9 cellular contexts compared by ENCODE assay signal in the genomic region with DNA sequence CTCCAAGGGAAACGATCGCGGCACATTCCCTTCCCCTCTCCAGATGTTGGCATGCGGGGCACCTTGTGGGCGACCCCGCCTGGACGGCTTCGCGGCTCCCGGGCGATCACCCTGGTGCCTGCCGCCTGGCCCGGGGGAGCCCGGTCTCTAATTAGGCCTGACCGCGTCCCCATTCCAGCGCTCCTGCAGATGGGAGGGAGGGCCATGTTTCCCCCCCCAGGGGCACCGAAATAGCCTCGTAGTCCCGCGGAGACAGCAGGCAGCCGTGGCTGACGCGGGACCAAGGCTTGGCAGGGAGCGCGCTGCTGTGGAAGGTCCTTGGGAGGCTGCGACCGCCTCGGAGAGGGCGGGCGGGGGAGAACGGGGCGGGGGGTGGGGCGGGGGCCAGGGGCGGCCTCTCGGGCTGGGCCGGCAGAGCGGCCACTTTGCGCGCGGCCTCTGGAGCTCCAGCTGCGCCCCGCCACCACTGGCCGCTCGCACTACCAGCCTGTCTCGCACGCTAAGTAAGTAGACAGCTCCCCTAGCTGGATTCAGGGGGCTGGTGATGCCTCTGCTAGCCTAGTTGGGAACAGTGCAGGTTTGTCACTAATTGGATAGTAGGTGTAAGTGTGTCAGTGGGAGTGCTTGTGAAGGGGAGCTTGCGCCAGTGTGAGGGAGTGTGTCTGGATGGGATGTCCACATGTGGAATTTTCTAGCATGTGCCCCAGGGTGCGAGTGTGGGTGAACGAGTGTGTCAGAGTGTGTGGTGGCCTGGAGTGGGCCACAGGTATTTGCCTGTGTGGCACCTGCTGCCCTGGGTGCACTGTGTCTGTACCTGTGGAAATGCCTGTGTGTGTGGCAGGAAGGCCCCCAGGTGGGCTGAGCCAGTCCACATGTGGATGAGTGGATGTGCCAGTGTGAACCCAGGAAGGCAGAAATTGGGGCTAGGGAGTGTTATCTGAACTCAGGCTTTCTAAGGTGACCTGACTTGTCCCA. TPM values are rescaled to one million over a fixed set of nuclear protein-coding genes. Genes with fewer than 3 reads are reported as not detected.
DNase-seq lines count a peak whose midpoint lies in the region; ATAC-seq and TF ChIP-seq lines count a peak whose summit lies in the region.
"Had no signal": no experiment of that assay in that cellular context is flagged by ENCODE, and none has a peak within 500 bp of the region (broad histone marks: within the 10 kb centered on the region; RNA-seq: fewer than 3 reads in every experiment).

TSS of gene INSC (plus strand) at position 423 of the 975 bp plus-strand sequence. CDS start 34,252 bp downstream, outside the sequence.

- H3K4me1 ChIP-seq in suprapubic skin, result peaks cover 8% of the 10 kb centered on the region

- TF ChIP-seq CTCF in brain (conservative IDR thresholded peaks at IDR 0.05) (no peak), suprapubic skin (IDR thresholded peaks at IDR 0.05) (no peak), lower leg skin (IDR thresholded peaks at IDR 0.05) (no peak)

- H3K9me3 ChIP-seq in suprapubic skin, result no peaks in the 10 kb centered on the region

- WGBS in suprapubic skin, result 9% methylated on average over 21 of the region's 50 CpGs
- whole genome bisulfite sequencing in lower leg skin, 2 donors, result 8 to 15% methylated on average over 17 to 41 of the region's 50 CpGs

- TF ChIP-seq POLR2A in suprapubic skin (IDR thresholded peaks at IDR 0.05) (no peak), lower leg skin (IDR thresholded peaks at IDR 0.05) (no peak)

- DNase-seq in NCI-H1417 (lab: John Stamatoyannopoulos, UW) (peak in 2 of 3 experiments; percentile 40 to 53), NCI-H1417 treated with DMSO at 0.1 percent for 48 hours (lab: John Stamatoyannopoulos, UW) (no peak), iPS-NIHi7 (ENCODE audit: extremely low spot score) (peak; percentile 58), suprapubic skin (ENCODE audit: low spot score in 2 of 2) (no peak), lower leg skin (ENCODE audit: low spot score in 2 of 2) (no peak), DMS114 treated with DMSO at 0.1 percent for 48 hours (lab: John Stamatoyannopoulos, UW; ENCODE audit: unreplicated experiment) (no peak)

- peaks cover 33% of the 10 kb centered on the region for H3K27me3 Mint-ChIP-seq in brain

- no peak for ATAC-seq in GM21381 (IDR thresholded peaks at IDR 0.05; ENCODE audit: unreplicated experiment)

- H3K27ac ChIP-seq in suprapubic skin, result no peak within 1 kb of the TSS

- peak within 1 kb of the TSS in 2 of 5 experiments; percentile 13 to 20 for H3K27ac Mint-ChIP-seq in brain

- H3K27me3 ChIP-seq in suprapubic skin, result peaks cover 24% of the 10 kb centered on the region

- peak within 1 kb of the TSS; percentile 33 for H3K4me3 ChIP-seq in suprapubic skin
- no peak within 1 kb of the TSS for H3K4me3 ChIP-seq in lower leg skin (ENCODE audit: low read depth, poor library complexity, severe bottlenecking)

- H3K36me3 Mint-ChIP-seq in brain, result no peaks in the 10 kb centered on the region

- intact Hi-C loops in lower leg skin (cut with DNase I; ENCODE audit: low total_unique reads), result no loop called here

- H3K4me1 Mint-ChIP-seq in brain, result peaks cover 17% of the 10 kb centered on the region

- no peak for TF ChIP-seq EP300 in suprapubic skin (IDR thresholded peaks at IDR 0.05)

- peak within 1 kb of the TSS; percentile 10 to 75 (median 59) for H3K4me3 Mint-ChIP-seq in brain

- peaks cover 0 to 4% (median 0%) of the 10 kb centered on the region in 5 experiments for H3K9me3 Mint-ChIP-seq in brain

- H3K36me3 ChIP-seq in suprapubic skin, result no peaks in the 10 kb centered on the region

RNA-seq across cellular contexts. Expression of gene INSC, which starts in this region (rescaled TPM):
- not detected for polyA plus RNA-seq in brain (ENCODE audit: insufficient read depth, low read depth, low replicate concordance)
- total RNA-seq in suprapubic skin (under 1 TPM in 3 of 4 donors, not detected in 1; 0.16 to 0.34 (median 0.32) TPM), lower leg skin (under 1 TPM in 2 of 4 donors, not detected in 2; 0.23 to 0.27 TPM)
- total RNA-seq: H4 had no signal

Comparison
In these comparisons a context has a peak if more than half of its experiments do, and no peak if none do; other contexts are left out.
1. DNase-seq: peak in NCI-H1417 (2 of 3) and iPS-NIHi7 (single experiment); none in NCI-H1417 treated with DMSO at 0.1 percent for 48 hours (single experiment), suprapubic skin (0 of 2), lower leg skin (0 of 2) and DMS114 treated with DMSO at 0.1 percent for 48 hours (single experiment).